In genomic region chr19:33284756-33285155, GRCh38 we compare ENCODE assay signal across 1 cellular context.
TF ChIP-seq lines count a peak whose summit lies in the region.

No MANE protein-coding gene starts in this region.

TF ChIP-seq in A549, 52 proteins besides CTCF, POLR2A, EP300 and RAD21 (continued from another document):
- TF ChIP-seq MAX (IDR thresholded peaks at IDR 0.05) (no peak), FOSB (CRISPR knock-in tag; IDR thresholded peaks at IDR 0.05) (no peak), RCOR1 (IDR thresholded peaks at IDR 0.05; ENCODE audit: low read depth, low read length) (no peak), ZFP36 (IDR thresholded peaks at IDR 0.05; ENCODE audit: borderline replicate concordance, partially characterized antibody) (no peak), HEYL (CRISPR knock-in tag; IDR thresholded peaks at IDR 0.05) (no peak), HOXA7 (CRISPR knock-in tag; IDR thresholded peaks at IDR 0.05) (no peak), SREBF2 (IDR thresholded peaks at IDR 0.05) (no peak), TFCP2L1 (CRISPR knock-in tag; IDR thresholded peaks at IDR 0.05) (no peak), REST (IDR thresholded peaks at IDR 0.05) (no peak), ESRRA (IDR thresholded peaks at IDR 0.05; ENCODE audit: borderline replicate concordance, low read length) (no peak), GATA3 (IDR thresholded peaks at IDR 0.05; ENCODE audit: borderline replicate concordance) (no peak)
TF ChIP-seq in A549: peak in this region for 0.
